16 cellular contexts compared by ENCODE assay signal in genomic region chr4:41409095-41409494, GRCh38.
A peak's percentile ranks its signal among the peaks of the same experiment; 100 is the strongest.
DNase-seq lines count a peak whose midpoint lies in the region; ATAC-seq and TF ChIP-seq lines count a peak whose summit lies in the region.
"Had no signal": no experiment of that assay in that cellular context is flagged by ENCODE, and none has a peak within 500 bp of the region (broad histone marks: within the 10 kb centered on the region; RNA-seq: fewer than 3 reads in every experiment).

No MANE protein-coding gene starts in this region.

- H3K4me3 ChIP-seq in fibroblast of pulmonary artery (replicated peaks; ENCODE audit: low read depth, low read length) (no peak overlapping the region), subcutaneous abdominal adipose tissue (ENCODE audit: low read depth in 1 of 5, low read length in 5 of 5) (no peak overlapping the region)
- H3K4me3 ChIP-seq: BLaER1 treated with 17β-estradiol and CSF1 and Interleukin-3, amounts not matched to agents 10 nM and 100 nM had no signal

- TF ChIP-seq CTCF in fibroblast of pulmonary artery (IDR thresholded peaks at IDR 0.05; ENCODE audit: low read length, missing control alignments) = no peak

- no peak for ATAC-seq in GM19324 (IDR thresholded peaks at IDR 0.05; ENCODE audit: low FRiP score, unreplicated experiment)
- ATAC-seq: CD8-positive, alpha-beta T cell had no signal

- H3K4me1 ChIP-seq in subcutaneous abdominal adipose tissue (ENCODE audit: control insufficient read depth in 5 of 5, insufficient read depth in 5 of 5, low read length in 5 of 5) = peaks cover 0 to 19% (median 5%) of the 10 kb centered on the region in 5 donors

- DNase-seq in ELR (ENCODE audit: low read depth) (peak; percentile 37), M059J (ENCODE audit: low read depth) (peak; percentile 47), fibroblast of pulmonary artery (ENCODE audit: low read depth) (peak; percentile 2), NCI-H146 (lab: John Stamatoyannopoulos, UW) (no peak)
- no peak for DNase-seq in stimulated activated CD4-positive, alpha-beta T cell treated with anti-CD3 and anti-CD28 coated beads, Interleukin-12 subunit alpha, Interleukin-12 subunit beta, amount 100 ng/mL, for 4 hours
- DNase-seq: CD8-positive, alpha-beta T cell; DMS53; H7; Karpas-422; NCI-H1105 treated with DMSO at 0.1 percent for 48 hours; NCI-H1694 treated with DMSO at 0.1 percent for 48 hours; NCI-H510A; NCI-H774 had no signal

- no peak overlapping the region for H3K9ac ChIP-seq in subcutaneous abdominal adipose tissue (ENCODE audit: low read length in 5 of 5)
- H3K9ac ChIP-seq: BLaER1 treated with 17β-estradiol and CSF1 and Interleukin-3, amounts not matched to agents 10 nM and 100 nM had no signal

- H3K9me3 ChIP-seq in subcutaneous abdominal adipose tissue (ENCODE audit: control insufficient read depth in 5 of 5, low read length in 5 of 5) = no peaks in the 10 kb centered on the region
- H3K9me3 ChIP-seq: BLaER1 treated with 17β-estradiol and CSF1 and Interleukin-3, amounts not matched to agents 10 nM and 100 nM had no signal

- H3K27me3 ChIP-seq in subcutaneous abdominal adipose tissue (ENCODE audit: control insufficient read depth in 5 of 5, insufficient read depth in 4 of 5, low read length in 5 of 5) = no peaks in the 10 kb centered on the region

- H3K36me3 ChIP-seq in subcutaneous abdominal adipose tissue (ENCODE audit: control insufficient read depth in 5 of 5, insufficient read depth in 5 of 5, low read length in 5 of 5) = no peaks in the 10 kb centered on the region
- H3K36me3 ChIP-seq: BLaER1 treated with 17β-estradiol and CSF1 and Interleukin-3, amounts not matched to agents 10 nM and 100 nM had no signal

- peak overlapping the region; percentile 3 for H3K27ac ChIP-seq in subcutaneous abdominal adipose tissue (ENCODE audit: low read depth, low read length)
- H3K27ac ChIP-seq: BLaER1 treated with 17β-estradiol and CSF1 and Interleukin-3, amounts not matched to agents 10 nM and 100 nM had no signal

Comparison
In these comparisons a context has a peak if more than half of its experiments do, and no peak if none do; other contexts are left out.
1. DNase-seq: peak in ELR (single experiment), M059J (single experiment) and fibroblast of pulmonary artery (single experiment); none in NCI-H146 (single experiment) and stimulated activated CD4-positive, alpha-beta T cell treated with anti-CD3 and anti-CD28 coated beads, Interleukin-12 subunit alpha, Interleukin-12 subunit beta, amount 100 ng/mL, for 4 hours (single experiment).